8 cellular contexts compared by ENCODE assay signal in genomic region chr5:176647030-176647869, GRCh38. TPM values are rescaled to one million over a fixed set of nuclear protein-coding genes. Genes with fewer than 3 reads are reported as not detected.
DNase-seq lines count a peak whose midpoint lies in the region; ATAC-seq and TF ChIP-seq lines count a peak whose summit lies in the region.

Gene TSPAN17, plus strand, starts transcription at chr5:176647484. Its CDS starts 132 bp downstream, at chr5:176647616.

- ATAC-seq in HG03196 (IDR thresholded peaks at IDR 0.05; ENCODE audit: unreplicated experiment) (peak; percentile 93), WTC11 (peak; percentile 93)

- peak within 1 kb of the TSS; percentile 81 for H3K4me3 Mint-ChIP-seq in WTC11

- H3K27ac Mint-ChIP-seq in WTC11: peak within 1 kb of the TSS; percentile 90

- POLR2A ChIA-PET in WTC11 (lab: Charles Lee): interaction anchor here (0.5 to 1.1 kb wide), 4 partner anchors 11 to 285 kb away, joined by 3 to 5 read pairs (median 3); no protein-coding TSS in a partner anchor

- TF ChIP-seq CTCF in WTC11 (IDR thresholded peaks at IDR 0.05) (no peak), cardiac fibroblast (IDR thresholded peaks at IDR 0.05; ENCODE audit: low read depth, low read length) (no peak)

- DNase-seq in AG08396 (ENCODE audit: low spot score): peak; percentile 100
- DNase-seq in NCI-H226: peak; percentile 93
- peak; percentile 100 for DNase-seq in WTC11 (ENCODE audit: low spot score)
- DNase-seq in cardiac fibroblast (ENCODE audit: low read depth in 2 of 2): peak; percentile 99 to 100
- peak; percentile 99 for DNase-seq in iPS-NIHi7 (ENCODE audit: extremely low spot score)
- peak; percentile 96 for DNase-seq in smooth muscle cell of the brain vasculature (ENCODE audit: low read depth, low spot score)

- H3K36me3 Mint-ChIP-seq in WTC11: no peaks in the 10 kb centered on the region

- in situ Hi-C loops in GM18951 (cut with MboI; ENCODE audit: low sequenced_read_pairs, unreplicated experiment): no loop called here

- H3K4me1 Mint-ChIP-seq in WTC11: peaks cover 45% of the 10 kb centered on the region

- TF ChIP-seq POLR2A in GM18951 (IDR thresholded peaks at IDR 0.05; ENCODE audit: extremely low read depth, insufficient read depth, insufficient read length): peak; percentile 98

- H3K4me3 ChIP-seq in cardiac fibroblast (replicated peaks in 1 of 2; ENCODE audit: low read depth in 2 of 2, low read length in 2 of 2): peak within 1 kb of the TSS; percentile 82 to 84

- CTCF ChIA-PET in WTC11 (lab: Charles Lee): interaction anchor here (0.5 to 6.8 kb wide), 24 partner anchors 12 to 663 kb away, joined by 3 to 112 read pairs (median 3); partner anchors contain the start of genes EIF4E1B, FAF2, FGFR4 and RNF44

- no peaks in the 10 kb centered on the region for H3K9me3 Mint-ChIP-seq in WTC11

- no peaks in the 10 kb centered on the region for H3K27me3 Mint-ChIP-seq in WTC11 (ENCODE audit: low read depth)

TF ChIP-seq in WTC11, 78 proteins besides CTCF, POLR2A, EP300 and RAD21 (continues in another document):
- 0 out of 2 replicates have a peak, but pooled peaks have one; percentile 23 for TF ChIP-seq USF1 (CRISPR knock-in tag; IDR thresholded peaks at IDR 0.05)
- TF ChIP-seq GRHL2 (CRISPR knock-in tag; IDR thresholded peaks at IDR 0.05; ENCODE audit: insufficient replicate concordance, severe bottlenecking): no peak
- no peak for TF ChIP-seq AFF4 (CRISPR knock-in tag; IDR thresholded peaks at IDR 0.05; ENCODE audit: borderline replicate concordance)
- TF ChIP-seq TCF7 (CRISPR knock-in tag; IDR thresholded peaks at IDR 0.05; ENCODE audit: low read depth): no peak
- TF ChIP-seq ZNF532 (CRISPR knock-in tag; IDR thresholded peaks at IDR 0.05; ENCODE audit: borderline replicate concordance): no peak
- TF ChIP-seq FOXP1 (CRISPR knock-in tag; IDR thresholded peaks at IDR 0.05; ENCODE audit: borderline replicate concordance): no peak; the same call in 1 of the 2 replicates
- no peak for TF ChIP-seq NFYB (CRISPR knock-in tag; conservative IDR thresholded peaks at IDR 0.05; ENCODE audit: low read depth)
- no peak for TF ChIP-seq ERG (CRISPR knock-in tag; IDR thresholded peaks at IDR 0.05)
- no peak for TF ChIP-seq EMX1 (CRISPR knock-in tag; IDR thresholded peaks at IDR 0.05)
- no peak for TF ChIP-seq ESRRA (CRISPR knock-in tag; IDR thresholded peaks at IDR 0.05; ENCODE audit: borderline replicate concordance)
- TF ChIP-seq SOX15 (CRISPR knock-in tag; IDR thresholded peaks at IDR 0.05): no peak
- no peak for TF ChIP-seq ZNF138 (CRISPR knock-in tag; conservative IDR thresholded peaks at IDR 0.05)
- TF ChIP-seq CREM (CRISPR knock-in tag; IDR thresholded peaks at IDR 0.05): peak; percentile 45; the same call in 1 of the 2 replicates
- TF ChIP-seq ZNF263 (CRISPR knock-in tag; IDR thresholded peaks at IDR 0.05; ENCODE audit: low read depth): no peak
- no peak for TF ChIP-seq TEAD1 (CRISPR knock-in tag; IDR thresholded peaks at IDR 0.05)
- TF ChIP-seq ZNF423 (CRISPR knock-in tag; IDR thresholded peaks at IDR 0.05): no peak

RNA-seq across cellular contexts. Expression of gene TSPAN17, which starts in this region (rescaled TPM):
- 45.7 to 47.8 TPM (median 46.1 TPM) in 3 replicates for total RNA-seq in WTC11 (2021)

Comparison
In these comparisons a context has a peak if more than half of its experiments do, and no peak if none do; other contexts are left out.
1. Peak in every context shown above with its lines: DNase-seq, ATAC-seq and H3K4me3 ChIP-seq.